Comparison of ENCODE assay signal across 26 cellular contexts in the genomic region with DNA sequence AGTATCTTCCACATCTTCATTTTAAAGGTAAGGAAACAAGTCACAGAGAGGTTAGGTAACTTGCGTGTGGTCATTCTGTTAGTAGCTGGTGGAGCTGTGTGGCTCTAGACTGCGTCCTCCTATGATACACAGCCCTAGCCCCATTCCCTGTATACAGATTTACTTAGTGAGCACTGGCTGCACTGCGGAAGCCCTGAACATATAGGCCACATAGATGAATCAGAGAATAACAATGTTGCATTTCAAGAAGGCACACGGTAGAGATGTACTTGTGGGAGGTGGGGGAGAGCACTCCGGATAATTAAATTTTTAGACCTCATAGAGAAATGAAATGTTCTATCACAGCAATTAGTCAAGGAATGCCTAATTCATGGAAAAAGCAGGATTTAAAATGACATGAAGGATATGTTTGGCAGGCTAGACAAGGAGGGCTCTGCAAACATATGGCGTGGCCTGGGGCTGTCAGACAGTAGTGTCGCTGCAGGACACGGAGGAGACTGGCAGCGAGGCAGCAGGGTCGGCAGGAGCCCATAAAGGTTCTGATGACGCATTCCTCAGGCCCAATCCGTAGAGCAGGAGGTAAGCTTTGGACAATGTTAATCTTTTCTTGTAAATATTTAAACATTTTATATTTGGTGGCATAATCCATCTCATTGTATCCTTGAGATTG.
"Had no signal": no experiment of that assay in that cellular context is flagged by ENCODE, and none has a peak within 500 bp of the region (broad histone marks: within the 10 kb centered on the region; RNA-seq: fewer than 3 reads in every experiment).

No MANE protein-coding gene starts in this region.

- H3K4me1 Mint-ChIP-seq: activated naive CD8-positive, alpha-beta T cell treated with anti-CD3 and anti-CD28 coated beads for 36 hours; central memory CD8-positive, alpha-beta T cell; naive thymus-derived CD8-positive, alpha-beta T cell; stimulated activated memory B cell treated with anti-CD40 and anti-IgM and Interleukin-4, amounts not matched to agents 10 μg/mL and 1 μg/mL and 100 μg/mL, for 72 hours; stimulated activated naive CD8-positive, alpha-beta T cell treated with anti-CD3 and anti-CD28 coated beads, Interleukin-15, amount 100 ng/mL, for 72 hours had no signal

- H3K27me3 ChIP-seq: colonic mucosa, ovary, right lobe of liver, upper lobe of right lung had no signal

- H3K27ac Mint-ChIP-seq: activated CD4-positive, alpha-beta memory T cell treated with anti-CD3 and anti-CD28 coated beads for 36 hours; activated naive CD4-positive, alpha-beta T cell treated with anti-CD3 and anti-CD28 coated beads for 36 hours; activated naive CD8-positive, alpha-beta T cell treated with anti-CD3 and anti-CD28 coated beads for 36 hours; activated T-helper 1 cell treated with anti-CD3 and anti-CD28 coated beads, Interleukin-12 subunit alpha, Interleukin-12 subunit beta, Interleukin-2, Interleukin-4 antibody, amounts not matched to agents 30 ng/mL and 10 ng/mL and 1 ng/mL, durations not matched to agents 14 hours and 24 hours and 36 hours; progenitor cell of endocrine pancreas; stimulated activated memory B cell treated with anti-CD40 and anti-IgM and Interleukin-4, amounts not matched to agents 10 μg/mL and 1 μg/mL and 100 μg/mL, for 72 hours; stimulated activated naive CD8-positive, alpha-beta T cell treated with anti-CD3 and anti-CD28 coated beads, Interleukin-15, amount 100 ng/mL, for 72 hours had no signal

- H3K36me3 Mint-ChIP-seq: activated naive CD8-positive, alpha-beta T cell treated with anti-CD3 and anti-CD28 coated beads for 36 hours had no signal

- H3K27me3 Mint-ChIP-seq: activated CD4-positive, alpha-beta memory T cell treated with anti-CD3 and anti-CD28 coated beads for 36 hours; activated naive CD8-positive, alpha-beta T cell treated with anti-CD3 and anti-CD28 coated beads for 36 hours; central memory CD8-positive, alpha-beta T cell; naive thymus-derived CD8-positive, alpha-beta T cell; progenitor cell of endocrine pancreas; stimulated activated memory B cell treated with anti-CD40 and anti-IgM and Interleukin-4, amounts not matched to agents 10 μg/mL and 1 μg/mL and 100 μg/mL, for 72 hours; stimulated activated naive CD8-positive, alpha-beta T cell treated with anti-CD3 and anti-CD28 coated beads, Interleukin-15, amount 100 ng/mL, for 72 hours had no signal

- H3K4me1 ChIP-seq: colonic mucosa, right lobe of liver, upper lobe of right lung had no signal

- DNase-seq: activated CD4-positive, alpha-beta memory T cell treated with anti-CD3 and anti-CD28 coated beads for 36 hours; activated CD4-positive, alpha-beta T cell treated with anti-CD3 and anti-CD28 coated beads for 48 hours; activated CD8-positive, alpha-beta memory T cell treated with anti-CD3 and anti-CD28 coated beads, Interleukin-2, amount 50 U/mL, for 4 hours; activated effector memory CD4-positive, alpha-beta T cell treated with anti-CD3 and anti-CD28 coated beads, Interleukin-2, amount 50 U/mL, for 16 hours; activated naive CD4-positive, alpha-beta T cell treated with anti-CD3 and anti-CD28 coated beads for 36 hours; activated naive CD8-positive, alpha-beta T cell treated with anti-CD3 and anti-CD28 coated beads for 36 hours; activated T-cell treated with anti-CD3 and anti-CD28 coated beads, Interleukin-2, amount 50 U/mL, for 1 hour; colonic mucosa; effector CD8-positive, alpha-beta T cell; kidney; left colon; mammary epithelial cell; naive thymus-derived CD8-positive, alpha-beta T cell; ovary; right lobe of liver; stimulated activated CD4-positive, alpha-beta T cell treated with anti-CD3 and anti-CD28 coated beads, Interleukin-12 subunit alpha, Interleukin-12 subunit beta, amount 100 ng/mL, for 4 hours; stimulated activated CD4-positive, alpha-beta T cell treated with anti-CD3 and anti-CD28 coated beads, Interleukin-4, amount 100 ng/mL, for 4 hours; stimulated activated CD8-positive, alpha-beta memory T cell treated with anti-CD3 and anti-CD28 coated beads, Interleukin-4, amount 100 ng/mL, for 48 hours; stimulated activated naive CD8-positive, alpha-beta T cell treated with anti-CD3 and anti-CD28 coated beads, Interleukin-15, amount 100 ng/mL, for 72 hours; substantia nigra had no signal

- ATAC-seq: left colon; naive thymus-derived CD8-positive, alpha-beta T cell; right lobe of liver; stimulated activated memory B cell treated with anti-CD40 and anti-IgM and Interleukin-4, amounts not matched to agents 10 μg/mL and 1 μg/mL and 100 μg/mL, for 72 hours; stimulated activated naive CD8-positive, alpha-beta T cell treated with anti-CD3 and anti-CD28 coated beads, Interleukin-15, amount 100 ng/mL, for 72 hours had no signal

- H3K4me3 Mint-ChIP-seq: activated CD4-positive, alpha-beta memory T cell treated with anti-CD3 and anti-CD28 coated beads for 36 hours; activated naive CD4-positive, alpha-beta T cell treated with anti-CD3 and anti-CD28 coated beads for 36 hours; activated naive CD8-positive, alpha-beta T cell treated with anti-CD3 and anti-CD28 coated beads for 36 hours; activated T-helper 1 cell treated with anti-CD3 and anti-CD28 coated beads, Interleukin-12 subunit alpha, Interleukin-12 subunit beta, Interleukin-2, Interleukin-4 antibody, amounts not matched to agents 30 ng/mL and 10 ng/mL and 1 ng/mL, durations not matched to agents 14 hours and 24 hours and 36 hours; central memory CD8-positive, alpha-beta T cell; naive thymus-derived CD8-positive, alpha-beta T cell; stimulated activated memory B cell treated with anti-CD40 and anti-IgM and Interleukin-4, amounts not matched to agents 10 μg/mL and 1 μg/mL and 100 μg/mL, for 72 hours; stimulated activated naive CD8-positive, alpha-beta T cell treated with anti-CD3 and anti-CD28 coated beads, Interleukin-15, amount 100 ng/mL, for 72 hours had no signal

- H3K9me3 Mint-ChIP-seq: activated CD4-positive, alpha-beta memory T cell treated with anti-CD3 and anti-CD28 coated beads for 36 hours; activated naive CD4-positive, alpha-beta T cell treated with anti-CD3 and anti-CD28 coated beads for 36 hours; activated naive CD8-positive, alpha-beta T cell treated with anti-CD3 and anti-CD28 coated beads for 36 hours; activated T-helper 1 cell treated with anti-CD3 and anti-CD28 coated beads, Interleukin-12 subunit alpha, Interleukin-12 subunit beta, Interleukin-2, Interleukin-4 antibody, amounts not matched to agents 30 ng/mL and 10 ng/mL and 1 ng/mL, durations not matched to agents 14 hours and 24 hours and 36 hours; central memory CD8-positive, alpha-beta T cell; naive thymus-derived CD8-positive, alpha-beta T cell; stimulated activated memory B cell treated with anti-CD40 and anti-IgM and Interleukin-4, amounts not matched to agents 10 μg/mL and 1 μg/mL and 100 μg/mL, for 72 hours; stimulated activated naive CD8-positive, alpha-beta T cell treated with anti-CD3 and anti-CD28 coated beads, Interleukin-15, amount 100 ng/mL, for 72 hours had no signal

- H3K9me3 ChIP-seq: colonic mucosa, ovary, right lobe of liver, upper lobe of right lung had no signal

- H3K4me3 ChIP-seq: colonic mucosa, ovary, right lobe of liver, upper lobe of right lung had no signal

- H3K27ac ChIP-seq: colonic mucosa, epithelial cell of prostate, ovary, right lobe of liver had no signal

- H3K36me3 ChIP-seq: colonic mucosa, ovary, right lobe of liver, upper lobe of right lung had no signal
